Comparison of ENCODE assay signal across 26 cellular contexts in the genomic region with DNA sequence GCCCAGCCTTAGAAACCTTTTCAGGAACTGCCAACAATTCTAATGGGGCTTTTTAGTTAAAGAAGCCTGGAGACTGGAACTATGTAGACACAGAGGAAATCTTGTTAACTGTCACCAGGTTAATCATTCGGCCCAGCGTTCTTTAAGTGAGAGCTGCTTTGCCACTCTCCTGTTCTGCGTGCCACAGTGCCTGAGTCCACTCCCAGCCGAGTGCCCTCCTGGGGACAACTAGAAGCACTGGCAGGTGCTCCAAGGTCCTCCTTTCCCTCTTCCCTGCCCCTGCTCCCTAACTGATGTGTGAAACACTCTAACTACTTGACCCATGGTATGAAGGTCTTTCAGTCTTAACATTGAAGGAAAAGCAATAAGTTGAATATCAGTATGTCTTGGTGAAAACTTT.
"Had no signal": no experiment of that assay in that cellular context is flagged by ENCODE, and none has a peak within 500 bp of the region (broad histone marks: within the 10 kb centered on the region; RNA-seq: fewer than 3 reads in every experiment).

No MANE protein-coding gene starts in this region.

- H3K36me3 ChIP-seq: gastrocnemius medialis, left ventricle myocardium inferior, spleen, thoracic aorta, tibial nerve, vagina had no signal

- FAIRE-seq: colon, kidney had no signal

- H3K27ac Mint-ChIP-seq: dendritic cell treated with granulocyte-macrophage colony-stimulating factor and Interleukin-4, amounts not matched to agents 40 ng/mL and 50 ng/mL, for 4 days; endodermal cell; memory B cell; natural killer cell; stimulated activated naive B cell treated with anti-CD40 and anti-IgM and Interleukin-4, amounts not matched to agents 10 μg/mL and 1 μg/mL and 100 μg/mL, for 72 hours; stimulated activated naive CD8-positive, alpha-beta T cell treated with anti-CD3 and anti-CD28 coated beads, Interleukin-15, Interleukin-2, amounts not matched to agents 100 ng/mL and 50 ng/mL, for 24 hours had no signal

- H3K27me3 ChIP-seq: gastrocnemius medialis, spleen, tibial nerve, vagina had no signal

- H3K4me1 Mint-ChIP-seq: memory B cell; natural killer cell; stimulated activated naive B cell treated with anti-CD40 and anti-IgM and Interleukin-4, amounts not matched to agents 10 μg/mL and 1 μg/mL and 100 μg/mL, for 72 hours had no signal

- H3K9me3 ChIP-seq: gastrocnemius medialis, left ventricle myocardium inferior, psoas muscle, spleen, thoracic aorta, tibial nerve, vagina had no signal

- H3K4me1 ChIP-seq: gastrocnemius medialis, psoas muscle, spleen, tibial nerve, vagina had no signal

- H3K4me3 Mint-ChIP-seq: dendritic cell treated with granulocyte-macrophage colony-stimulating factor and Interleukin-4, amounts not matched to agents 40 ng/mL and 50 ng/mL, for 4 days; endodermal cell; memory B cell; natural killer cell; neural crest cell; stimulated activated naive B cell treated with anti-CD40 and anti-IgM and Interleukin-4, amounts not matched to agents 10 μg/mL and 1 μg/mL and 100 μg/mL, for 72 hours; stimulated activated naive CD8-positive, alpha-beta T cell treated with anti-CD3 and anti-CD28 coated beads, Interleukin-15, Interleukin-2, amounts not matched to agents 100 ng/mL and 50 ng/mL, for 24 hours had no signal

- H3K9me3 Mint-ChIP-seq: dendritic cell treated with granulocyte-macrophage colony-stimulating factor and Interleukin-4, amounts not matched to agents 40 ng/mL and 50 ng/mL, for 4 days; endodermal cell; stimulated activated naive CD8-positive, alpha-beta T cell treated with anti-CD3 and anti-CD28 coated beads, Interleukin-15, Interleukin-2, amounts not matched to agents 100 ng/mL and 50 ng/mL, for 24 hours had no signal

- H3K36me3 Mint-ChIP-seq: memory B cell; stimulated activated naive B cell treated with anti-CD40 and anti-IgM and Interleukin-4, amounts not matched to agents 10 μg/mL and 1 μg/mL and 100 μg/mL, for 72 hours had no signal

- H3K27me3 Mint-ChIP-seq: dendritic cell treated with granulocyte-macrophage colony-stimulating factor and Interleukin-4, amounts not matched to agents 40 ng/mL and 50 ng/mL, for 4 days; memory B cell; stimulated activated naive B cell treated with anti-CD40 and anti-IgM and Interleukin-4, amounts not matched to agents 10 μg/mL and 1 μg/mL and 100 μg/mL, for 72 hours; stimulated activated naive CD8-positive, alpha-beta T cell treated with anti-CD3 and anti-CD28 coated beads, Interleukin-15, Interleukin-2, amounts not matched to agents 100 ng/mL and 50 ng/mL, for 24 hours had no signal

- DNase-seq: effector CD8-positive, alpha-beta T cell; endodermal cell; foreskin fibroblast; gastrocnemius medialis; head of caudate nucleus; kidney; left ventricle myocardium inferior; natural killer cell; posterior cingulate gyrus; psoas muscle; right cardiac atrium; spleen; stimulated activated CD4-positive, alpha-beta T cell treated with anti-CD3 and anti-CD28 coated beads, Interleukin-2, amount 100 ng/mL, for 48 hours; stimulated activated naive B cell treated with anti-CD40 and anti-IgM and Interleukin-4, amounts not matched to agents 10 μg/mL and 1 μg/mL and 100 μg/mL, for 72 hours had no signal

- ATAC-seq: esophagus mucosa; gastrocnemius medialis; natural killer cell; psoas muscle; right cardiac atrium; stimulated activated naive B cell treated with anti-CD40 and anti-IgM and Interleukin-4, amounts not matched to agents 10 μg/mL and 1 μg/mL and 100 μg/mL, for 72 hours had no signal

- H3K27ac ChIP-seq: epithelial cell of prostate, gastrocnemius medialis, left ventricle myocardium inferior, psoas muscle, skin epidermis, thoracic aorta, tibial nerve, vagina had no signal

- H3K4me3 ChIP-seq: gastrocnemius medialis, left ventricle myocardium inferior, lung, psoas muscle, skin epidermis, spleen, thoracic aorta, tibial nerve, vagina had no signal
